Comparison of ENCODE assay signal across 16 cellular contexts in the genomic region with DNA sequence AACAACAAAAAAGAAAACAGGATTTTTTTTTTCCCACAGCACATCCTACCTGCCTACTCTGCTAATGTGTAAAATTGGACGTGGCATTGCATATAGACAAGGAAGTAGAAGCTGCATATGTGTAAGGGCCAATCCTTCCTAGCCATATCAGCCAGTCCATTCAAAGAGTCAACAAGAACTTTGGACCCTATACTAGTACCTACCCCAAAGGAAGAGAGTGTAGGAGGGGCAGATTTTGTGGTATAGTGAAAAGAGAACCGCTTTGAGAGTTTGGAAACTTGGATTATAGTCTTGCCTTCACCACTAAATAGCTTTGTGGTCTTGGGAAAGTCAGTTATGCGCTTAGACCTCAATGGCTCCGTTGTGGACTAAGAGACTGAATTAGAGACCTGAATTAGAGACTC. TPM values are rescaled to one million over a fixed set of nuclear protein-coding genes. Genes with fewer than 3 reads are reported as not detected.
DNase-seq lines count a peak whose midpoint lies in the region; ATAC-seq and TF ChIP-seq lines count a peak whose summit lies in the region.
"Had no signal": no experiment of that assay in that cellular context is flagged by ENCODE, and none has a peak within 500 bp of the region (broad histone marks: within the 10 kb centered on the region; RNA-seq: fewer than 3 reads in every experiment).

No MANE protein-coding gene starts in this region.

- H3K4me3 Mint-ChIP-seq in Caco-2 (ENCODE audit: unreplicated experiment) = peak overlapping the region; percentile 36
- H3K4me3 Mint-ChIP-seq: CD8-positive, alpha-beta T cell had no signal

- DNase-seq in Caco-2 (peak; percentile 57 to 61), MV-4-11 (lab: John Stamatoyannopoulos, UW) (peak; percentile 61), KG1 (lab: John Stamatoyannopoulos, UW) (no peak)
- DNase-seq in NK-92 treated with Interleukin-12 subunit alpha and Interleukin-12 subunit beta, amount 100 ng/mL, for 24 hours (lab: John Stamatoyannopoulos, UW) = no peak
- DNase-seq: CD8-positive, alpha-beta T cell; DMS79; NCI-H1417 treated with DMSO at 0.1 percent for 48 hours; NCI-H1930; NCI-H345; NCI-H524 treated with DMSO at 0.1 percent for 48 hours; PC-9; SJCRH30 had no signal

- H3K27me3 Mint-ChIP-seq in Caco-2 (ENCODE audit: insufficient read depth, unreplicated experiment) = no peaks in the 10 kb centered on the region

- TF ChIP-seq CTCF in Caco-2 (IDR thresholded peaks at IDR 0.05; ENCODE audit: insufficient read depth in 1 of 2, low read depth in 1 of 2, low read length in 1 of 2, severe bottlenecking in 1 of 2, unreplicated experiment in 1 of 2) = no peak

- H3K27ac ChIP-seq in duodenal mucosa (ENCODE audit: low read depth, low read length) = peak overlapping the region; percentile 68
- H3K27ac ChIP-seq in muscle layer of duodenum (ENCODE audit: low read length) = peak overlapping the region; percentile 27
- H3K27ac ChIP-seq: BLaER1 treated with 17β-estradiol and CSF1 and Interleukin-3, amounts not matched to agents 10 nM and 100 nM; PC-9; SJCRH30 had no signal

- POLR2A ChIA-PET in Caco-2 (lab: Charles Lee) = interaction anchor here (0.6 to 1.2 kb wide), 4 partner anchors 8 to 54 kb away, joined by 3 to 13 read pairs (median 6); a partner anchor contains a TSS

- no TSS peak for BruUV-seq in Caco-2 (replicated peaks; lab: Mats Ljungman, UMichigan)

- no peaks in the 10 kb centered on the region for H3K27me3 ChIP-seq in Caco-2 (replicated peaks; ENCODE audit: control insufficient read depth, insufficient read depth, low read length)
- H3K27me3 ChIP-seq in duodenal mucosa (ENCODE audit: control insufficient read depth in 1 of 2, insufficient read depth in 2 of 2, low read length in 2 of 2) = no peaks in the 10 kb centered on the region
- no peaks in the 10 kb centered on the region for H3K27me3 ChIP-seq in muscle layer of duodenum (ENCODE audit: low read depth, low read length)
- H3K27me3 ChIP-seq: BLaER1 treated with 17β-estradiol and CSF1 and Interleukin-3, amounts not matched to agents 10 nM and 100 nM; SJCRH30 had no signal

- CTCF ChIA-PET in Caco-2 (lab: Charles Lee) = interaction anchor here (1.0 kb wide), 1 partner anchor 13 kb away, joined by 3 read pairs; no protein-coding TSS in a partner anchor

- H3K4me1 ChIP-seq in Caco-2 (peaks cover 29% of the 10 kb centered on the region), duodenal mucosa (ENCODE audit: control insufficient read depth in 1 of 2, insufficient read depth in 2 of 2, low read length in 2 of 2) (peaks cover 12 to 27% of the 10 kb centered on the region in 2 donors), muscle layer of duodenum (ENCODE audit: control insufficient read depth in 1 of 2, insufficient read depth in 2 of 2, low read length in 2 of 2) (no peaks in the 10 kb centered on the region)

- H3K27ac Mint-ChIP-seq in Caco-2 (ENCODE audit: unreplicated experiment) = peak overlapping the region; percentile 71
- H3K27ac Mint-ChIP-seq: CD8-positive, alpha-beta T cell had no signal

- H3K9ac ChIP-seq in duodenal mucosa (ENCODE audit: low read depth in 1 of 2, low read length in 2 of 2) = peak overlapping the region; percentile 12 to 19
- H3K9ac ChIP-seq: BLaER1 treated with 17β-estradiol and CSF1 and Interleukin-3, amounts not matched to agents 10 nM and 100 nM had no signal

- H3K9me3 Mint-ChIP-seq in Caco-2 (ENCODE audit: unreplicated experiment) = no peaks in the 10 kb centered on the region
- H3K9me3 Mint-ChIP-seq: CD8-positive, alpha-beta T cell had no signal

- H3K36me3 ChIP-seq in Caco-2 (ENCODE audit: control insufficient read depth, insufficient read depth, low read length) (no peaks in the 10 kb centered on the region), duodenal mucosa (ENCODE audit: control insufficient read depth in 1 of 2, insufficient read depth in 2 of 2, low read length in 2 of 2) (no peaks in the 10 kb centered on the region), muscle layer of duodenum (ENCODE audit: control insufficient read depth in 1 of 2, insufficient read depth in 2 of 2, low read length in 2 of 2) (no peaks in the 10 kb centered on the region)
- H3K36me3 ChIP-seq: BLaER1 treated with 17β-estradiol and CSF1 and Interleukin-3, amounts not matched to agents 10 nM and 100 nM; SJCRH30 had no signal

- no peak for ATAC-seq in HG02763 (IDR thresholded peaks at IDR 0.05; ENCODE audit: unreplicated experiment)
- ATAC-seq: CD8-positive, alpha-beta T cell had no signal

- H3K9me3 ChIP-seq in Caco-2 (no peaks in the 10 kb centered on the region), duodenal mucosa (ENCODE audit: control insufficient read depth in 1 of 2, low read length in 2 of 2) (no peaks in the 10 kb centered on the region), muscle layer of duodenum (ENCODE audit: control insufficient read depth in 1 of 2, low read length in 2 of 2) (no peaks in the 10 kb centered on the region)
- H3K9me3 ChIP-seq: SJCRH30 had no signal

- no peak overlapping the region for H3K4me3 ChIP-seq in Caco-2 (ENCODE audit: low read depth, low read length)
- peak overlapping the region; percentile 11 to 26 for H3K4me3 ChIP-seq in duodenal mucosa (ENCODE audit: low read depth in 1 of 2, low read length in 2 of 2)
- H3K4me3 ChIP-seq in muscle layer of duodenum (ENCODE audit: low read depth in 1 of 2, low read length in 2 of 2) = no peak overlapping the region
- H3K4me3 ChIP-seq: BLaER1 treated with 17β-estradiol and CSF1 and Interleukin-3, amounts not matched to agents 10 nM and 100 nM; PC-9; SJCRH30 had no signal

- H3K4me1 Mint-ChIP-seq in Caco-2 (ENCODE audit: low read depth, unreplicated experiment) = peaks cover 22% of the 10 kb centered on the region

- intact Hi-C loops in Caco-2 (cut with micrococcal nuclease; ENCODE audit: unreplicated experiment) = loop anchor here (1.0 kb wide), 1 partner anchor 8 kb away; no protein-coding TSS in a partner anchor

- no peaks in the 10 kb centered on the region for H3K36me3 Mint-ChIP-seq in Caco-2 (ENCODE audit: insufficient read depth, unreplicated experiment)
- H3K36me3 Mint-ChIP-seq: CD8-positive, alpha-beta T cell had no signal

RNA-seq across cellular contexts. Expression of a gene that starts 12.1 kb away (rescaled TPM):
- 52.2 and 62.5 TPM in 2 replicates for total RNA-seq in Caco-2 (2022)

RNA-seq across cellular contexts. Expression of a gene that starts 54.0 kb away (rescaled TPM):
- total RNA-seq in Caco-2 (2022) = 68.8 and 83.2 TPM in 2 replicates

Comparison
In these comparisons a context has a peak if more than half of its experiments do, and no peak if none do; other contexts are left out.
1. DNase-seq: peak in Caco-2 (2 of 2) and MV-4-11 (single experiment); none in NK-92 treated with Interleukin-12 subunit alpha and Interleukin-12 subunit beta, amount 100 ng/mL, for 24 hours (single experiment) and KG1 (single experiment).
2. H3K4me3 ChIP-seq: peak in duodenal mucosa (2 of 2); none in Caco-2 (single experiment) and muscle layer of duodenum (0 of 2).